In the genomic region with DNA sequence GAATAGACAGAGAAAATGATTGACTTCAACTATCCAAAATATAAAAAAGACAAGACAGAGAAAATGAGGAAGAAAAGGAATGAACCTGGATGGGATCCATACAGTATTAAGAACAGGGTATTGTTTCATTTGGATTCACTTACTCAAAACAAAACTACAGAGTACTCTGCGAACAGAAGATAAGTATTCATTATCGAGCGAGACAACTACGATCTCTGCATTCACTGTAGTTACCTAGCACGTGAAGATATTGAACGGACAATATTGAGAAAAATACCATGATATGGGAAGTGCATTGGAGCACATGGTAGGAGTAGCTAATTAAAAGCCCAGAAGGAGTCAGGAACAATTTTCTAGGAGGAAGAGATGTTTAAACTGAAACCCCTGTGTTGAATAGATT, we compare ENCODE assay signal across 10 cellular contexts. TPM values are rescaled to one million over a fixed set of nuclear protein-coding genes. Genes with fewer than 3 reads are reported as not detected.
A peak's percentile ranks its signal among the peaks of the same experiment; 100 is the strongest.
DNase-seq lines count a peak whose midpoint lies in the region; ATAC-seq, FAIRE-seq and TF ChIP-seq lines count a peak whose summit lies in the region.
"Had no signal": no experiment of that assay in that cellular context is flagged by ENCODE, and none has a peak within 500 bp of the region (broad histone marks: within the 10 kb centered on the region; RNA-seq: fewer than 3 reads in every experiment).

No MANE protein-coding gene starts in this region.

- TF ChIP-seq CTCF in activated CD8-positive, alpha-beta T cell treated with anti-CD3 and anti-CD28 coated beads for 36 hours (IDR thresholded peaks at IDR 0.05), result no peak
- TF ChIP-seq CTCF in kidney (IDR thresholded peaks at IDR 0.05; ENCODE audit: borderline replicate concordance, extremely low read depth, insufficient read depth), result no peak
- TF ChIP-seq CTCF in thoracic aorta (IDR thresholded peaks at IDR 0.05), result no peak

- H3K4me1 ChIP-seq in kidney (ENCODE audit: control insufficient read depth in 1 of 2, insufficient read depth in 1 of 2, low read depth in 1 of 2, low read length in 2 of 2), result peaks cover 2 to 5% of the 10 kb centered on the region in 2 donors
- H3K4me1 ChIP-seq in thoracic aorta (ENCODE audit: control insufficient read depth in 1 of 2, low read depth in 2 of 2), result peaks cover 14 to 29% of the 10 kb centered on the region in 2 donors

- H3K9me3 ChIP-seq in kidney (ENCODE audit: control insufficient read depth in 1 of 2, low read length in 2 of 2) (no peaks in the 10 kb centered on the region), thoracic aorta (no peaks in the 10 kb centered on the region)

- H3K4me3 ChIP-seq in kidney (ENCODE audit: low read length in 2 of 2) (peak overlapping the region; percentile 72 to 94), thoracic aorta (peak overlapping the region; percentile 89)

- no peaks in the 10 kb centered on the region for H3K9me3 Mint-ChIP-seq in activated CD8-positive, alpha-beta memory T cell treated with anti-CD3 and anti-CD28 coated beads, Interleukin-2, amount 10 ng/mL, durations not matched to agents 7 days and 5 days (ENCODE audit: low read depth)
- no peaks in the 10 kb centered on the region for H3K9me3 Mint-ChIP-seq in activated CD8-positive, alpha-beta T cell treated with anti-CD3 and anti-CD28 coated beads for 36 hours

- FAIRE-seq in kidney (lab: Jason Lieb, UNC), result no peak
- FAIRE-seq: G401.6 had no signal

- intact Hi-C loops in activated CD8-positive, alpha-beta T cell treated with anti-CD3 and anti-CD28 coated beads for 36 hours (cut with micrococcal nuclease), result loop anchor here (5.0 kb wide), 1 partner anchor 103 kb away; no protein-coding TSS in a partner anchor
- intact Hi-C loops in kidney (cut with DNase I), result no loop called here

- peak overlapping the region; percentile 96 for H3K27ac Mint-ChIP-seq in activated CD8-positive, alpha-beta memory T cell treated with anti-CD3 and anti-CD28 coated beads, Interleukin-2, amount 10 ng/mL, durations not matched to agents 7 days and 5 days
- H3K27ac Mint-ChIP-seq in activated CD8-positive, alpha-beta T cell treated with anti-CD3 and anti-CD28 coated beads for 36 hours, result peak overlapping the region; percentile 85

- H3K27me3 Mint-ChIP-seq in activated CD8-positive, alpha-beta memory T cell treated with anti-CD3 and anti-CD28 coated beads, Interleukin-2, amount 10 ng/mL, durations not matched to agents 7 days and 5 days, result no peaks in the 10 kb centered on the region
- H3K27me3 Mint-ChIP-seq in activated CD8-positive, alpha-beta T cell treated with anti-CD3 and anti-CD28 coated beads for 36 hours, result no peaks in the 10 kb centered on the region

- peak overlapping the region in 1 of 2 donors; percentile 37 for H3K9ac ChIP-seq in kidney (ENCODE audit: low read length in 2 of 2)

- peaks cover 17% of the 10 kb centered on the region for H3K36me3 Mint-ChIP-seq in activated CD8-positive, alpha-beta memory T cell treated with anti-CD3 and anti-CD28 coated beads, Interleukin-2, amount 10 ng/mL, durations not matched to agents 7 days and 5 days
- H3K36me3 Mint-ChIP-seq in activated CD8-positive, alpha-beta T cell treated with anti-CD3 and anti-CD28 coated beads for 36 hours (ENCODE audit: low read depth), result peaks cover 22% of the 10 kb centered on the region

- peak overlapping the region; percentile 92 for H3K4me3 Mint-ChIP-seq in activated CD8-positive, alpha-beta memory T cell treated with anti-CD3 and anti-CD28 coated beads, Interleukin-2, amount 10 ng/mL, durations not matched to agents 7 days and 5 days
- H3K4me3 Mint-ChIP-seq in activated CD8-positive, alpha-beta T cell treated with anti-CD3 and anti-CD28 coated beads for 36 hours, result peak overlapping the region; percentile 92

- POLR2A ChIA-PET in activated CD8-positive, alpha-beta T cell treated with anti-CD3 and anti-CD28 coated beads for 36 hours (lab: Charles Lee), result interaction anchor here (0.8 to 2.0 kb wide), 8 partner anchors 9 to 219 kb away, joined by 3 to 13 read pairs (median 6); partner anchors contain the start of genes CASP10, CLK1 and HYCC2

- DNase-seq in activated CD8-positive, alpha-beta memory T cell treated with anti-CD3 and anti-CD28 coated beads, Interleukin-2, amount 10 ng/mL, durations not matched to agents 7 days and 5 days, result no peak
- DNase-seq in activated CD8-positive, alpha-beta memory T cell treated with anti-CD3 and anti-CD28 coated beads, Interleukin-2, amount 50 U/mL, for 4 hours, result no peak
- DNase-seq in activated CD8-positive, alpha-beta T cell treated with anti-CD3 and anti-CD28 coated beads for 36 hours, result no peak
- no peak for DNase-seq in kidney
- no peak for DNase-seq in thoracic aorta (ENCODE audit: low spot score)
- DNase-seq in stimulated activated CD4-positive, alpha-beta T cell treated with anti-CD3 and anti-CD28 coated beads, Interleukin-2, amount 100 ng/mL, for 24 hours, result no peak
- no peak for DNase-seq in GDM1 (lab: John Stamatoyannopoulos, UW)
- DNase-seq: SHP77 had no signal

- no peaks in the 10 kb centered on the region for H3K36me3 ChIP-seq in kidney (ENCODE audit: control insufficient read depth in 1 of 2, insufficient read depth in 2 of 2, low read length in 2 of 2)
- H3K36me3 ChIP-seq in thoracic aorta, result no peaks in the 10 kb centered on the region

- no peaks in the 10 kb centered on the region for H3K27me3 ChIP-seq in thoracic aorta (replicated peaks; ENCODE audit: insufficient read depth)

- peaks cover 64% of the 10 kb centered on the region for H3K4me1 Mint-ChIP-seq in activated CD8-positive, alpha-beta memory T cell treated with anti-CD3 and anti-CD28 coated beads, Interleukin-2, amount 10 ng/mL, durations not matched to agents 7 days and 5 days
- peaks cover 55% of the 10 kb centered on the region for H3K4me1 Mint-ChIP-seq in activated CD8-positive, alpha-beta T cell treated with anti-CD3 and anti-CD28 coated beads for 36 hours (ENCODE audit: low read depth)

- ATAC-seq in activated CD8-positive, alpha-beta memory T cell treated with anti-CD3 and anti-CD28 coated beads, Interleukin-2, amount 10 ng/mL, durations not matched to agents 7 days and 5 days, result no peak
- no peak for ATAC-seq in activated CD8-positive, alpha-beta T cell treated with anti-CD3 and anti-CD28 coated beads for 36 hours
- ATAC-seq in thoracic aorta (ENCODE audit: insufficient number of reproducible peaks, low FRiP score, low read depth), result no peak
- ATAC-seq in HG02970 (IDR thresholded peaks at IDR 0.05; ENCODE audit: low FRiP score, unreplicated experiment), result no peak

- H3K27ac ChIP-seq in kidney (ENCODE audit: low read depth in 2 of 2, low read length in 2 of 2) (no peak overlapping the region), thoracic aorta (no peak overlapping the region)

- CTCF ChIA-PET in activated CD8-positive, alpha-beta memory T cell treated with anti-CD3 and anti-CD28 coated beads, Interleukin-2, amount 10 ng/mL, durations not matched to agents 7 days and 5 days (lab: Charles Lee), result interaction anchor here (1.2 to 5.8 kb wide), 11 partner anchors 9 to 268 kb away, joined by 3 to 73 read pairs (median 6); partner anchors contain the start of genes CFLAR, HYCC2 and NDUFB3
- CTCF ChIA-PET in activated CD8-positive, alpha-beta T cell treated with anti-CD3 and anti-CD28 coated beads for 36 hours (lab: Charles Lee), result interaction anchor here (0.8 to 6.1 kb wide), 6 partner anchors 9 to 218 kb away, joined by 3 to 64 read pairs (median 6); partner anchors contain the start of genes CASP10, HYCC2 and NDUFB3

RNA-seq across cellular contexts. Expression of gene ORC2, which starts 1.0 kb away (rescaled TPM):
- total RNA-seq in activated CD8-positive, alpha-beta memory T cell treated with anti-CD3 and anti-CD28 coated beads, Interleukin-2, amount 10 ng/mL, durations not matched to agents 7 days and 5 days, result 10 to 100 TPM; 54.8 to 57.8 TPM
- total RNA-seq in activated CD8-positive, alpha-beta T cell treated with anti-CD3 and anti-CD28 coated beads for 36 hours, result 10 to 100 TPM; 51.3 to 59.2 TPM
- total RNA-seq in kidney, result 26.0 TPM
- 7.4 TPM for polyA plus RNA-seq in kidney (ENCODE audit: insufficient read depth, low read depth, low replicate concordance)
- 10 to 100 TPM; 16.4 to 20.0 TPM for total RNA-seq in thoracic aorta
